In genomic region chr4:73765296-73765695, GRCh38 we compare ENCODE assay signal across 24 cellular contexts. TPM values are rescaled to one million over a fixed set of nuclear protein-coding genes. Genes with fewer than 3 reads are reported as not detected.
A peak's percentile ranks its signal among the peaks of the same experiment; 100 is the strongest.
DNase-seq lines count a peak whose midpoint lies in the region; ATAC-seq and TF ChIP-seq lines count a peak whose summit lies in the region.
"Had no signal": no experiment of that assay in that cellular context is flagged by ENCODE, and none has a peak within 500 bp of the region (broad histone marks: within the 10 kb centered on the region; RNA-seq: fewer than 3 reads in every experiment).

No MANE protein-coding gene starts in this region.

- no peaks in the 10 kb centered on the region for H3K9me3 ChIP-seq in mammary epithelial cell (replicated peaks; ENCODE audit: insufficient read depth, low read length)
- no peaks in the 10 kb centered on the region for H3K9me3 ChIP-seq in naive thymus-derived CD4-positive, alpha-beta T cell (ENCODE audit: control insufficient read depth in 2 of 3, low read length in 3 of 3)
- H3K9me3 ChIP-seq: A549, BE2C, BLaER1 had no signal

- H3K27me3 Mint-ChIP-seq in MCF 10A (ENCODE audit: insufficient read depth, unreplicated experiment) (no peaks in the 10 kb centered on the region), endothelial cell (ENCODE audit: unreplicated experiment) (peaks cover 4% of the 10 kb centered on the region)
- H3K27me3 Mint-ChIP-seq in naive thymus-derived CD4-positive, alpha-beta T cell = peaks cover 0 to 4% (median 0%) of the 10 kb centered on the region in 5 donors
- H3K27me3 Mint-ChIP-seq: CD4-positive, alpha-beta memory T cell; CD4-positive, CD25-positive, alpha-beta regulatory T cell; CD8-positive, alpha-beta memory T cell had no signal

- CTCF ChIA-PET in mammary epithelial cell (lab: Charles Lee; ENCODE audit: low non-redundant PET) (no interaction called here), MCF 10A (lab: Yijun Ruan, JAX) (no interaction called here)
- CTCF ChIA-PET in naive thymus-derived CD4-positive, alpha-beta T cell (lab: Charles Lee) = no interaction called here

- 100% methylated on average over 1 of the region's 2 CpGs for WGBS in mammary epithelial cell (ENCODE audit: low coverage, missing lambda C conversion rate)

- no peak overlapping the region for H3K27ac ChIP-seq in mammary epithelial cell (ENCODE audit: insufficient read depth, low read depth, low read length)
- peak overlapping the region; percentile 14 for H3K27ac ChIP-seq in epithelial cell of prostate
- no peak overlapping the region for H3K27ac ChIP-seq in naive thymus-derived CD4-positive, alpha-beta T cell (ENCODE audit: low read depth, low read length)
- H3K27ac ChIP-seq: 22Rv1, A549, BLaER1 had no signal

- H3K79me2 ChIP-seq in mammary epithelial cell (ENCODE audit: insufficient read depth, low read length) = no peaks in the 10 kb centered on the region

- no peaks in the 10 kb centered on the region for H3K36me3 ChIP-seq in mammary epithelial cell (ENCODE audit: insufficient read depth, low read length)
- H3K36me3 ChIP-seq in naive thymus-derived CD4-positive, alpha-beta T cell (ENCODE audit: control insufficient read depth in 2 of 3, insufficient read depth in 3 of 3, low read length in 3 of 3) = no peaks in the 10 kb centered on the region
- H3K36me3 ChIP-seq: BE2C, BLaER1 had no signal

- no peak overlapping the region for H3K4me2 ChIP-seq in mammary epithelial cell (ENCODE audit: insufficient read depth, low read depth, low read length)
- H3K4me2 ChIP-seq: A549, BLaER1 had no signal

- no peak for ATAC-seq in naive thymus-derived CD4-positive, alpha-beta T cell
- ATAC-seq: A549, GM12878 had no signal

- no peak overlapping the region for H2AFZ ChIP-seq in mammary epithelial cell (ENCODE audit: low read depth, low read length)

- H4K20me1 ChIP-seq in mammary epithelial cell (ENCODE audit: insufficient read depth, low read length) = no peaks in the 10 kb centered on the region
- H4K20me1 ChIP-seq: BLaER1 had no signal

- H3K4me1 Mint-ChIP-seq in MCF 10A (ENCODE audit: insufficient read depth, unreplicated experiment) (no peaks in the 10 kb centered on the region), endothelial cell (ENCODE audit: unreplicated experiment) (peaks cover 18% of the 10 kb centered on the region)
- H3K4me1 Mint-ChIP-seq in naive thymus-derived CD4-positive, alpha-beta T cell = no peaks in the 10 kb centered on the region
- H3K4me1 Mint-ChIP-seq: CD4-positive, alpha-beta memory T cell; CD4-positive, CD25-positive, alpha-beta regulatory T cell; CD8-positive, alpha-beta memory T cell had no signal

- H3K4me1 ChIP-seq in mammary epithelial cell (ENCODE audit: insufficient read depth, low read length) = peaks cover 6% of the 10 kb centered on the region
- no peaks in the 10 kb centered on the region for H3K4me1 ChIP-seq in naive thymus-derived CD4-positive, alpha-beta T cell (ENCODE audit: control insufficient read depth in 2 of 2, insufficient read depth in 2 of 2, low read length in 2 of 2)
- H3K4me1 ChIP-seq: A549, BE2C, BLaER1 had no signal

- no peak overlapping the region for H3K4me3 Mint-ChIP-seq in MCF 10A (ENCODE audit: unreplicated experiment)
- H3K4me3 Mint-ChIP-seq in endothelial cell (ENCODE audit: unreplicated experiment) = no peak overlapping the region
- no peak overlapping the region for H3K4me3 Mint-ChIP-seq in naive thymus-derived CD4-positive, alpha-beta T cell
- H3K4me3 Mint-ChIP-seq: CD14-positive monocyte; CD4-positive, alpha-beta memory T cell; CD4-positive, CD25-positive, alpha-beta regulatory T cell; CD8-positive, alpha-beta memory T cell had no signal

- DNase-seq in mammary epithelial cell (peak; percentile 53), MCF 10A (ENCODE audit: unreplicated experiment) (no peak), epithelial cell of prostate (ENCODE audit: low read depth, low spot score) (peak; percentile 51), endothelial cell (ENCODE audit: low spot score) (no peak)
- DNase-seq in naive thymus-derived CD4-positive, alpha-beta T cell = no peak
- DNase-seq: BE2C; C1 segment of cervical spinal cord; CD4-positive, alpha-beta memory T cell; CD4-positive, CD25-positive, alpha-beta regulatory T cell; CD8-positive, alpha-beta memory T cell; COR-L47; DMS 273 treated with DMSO at 0.1 percent for 48 hours; DMS153; DMS53; DMS79; DND-41; EL; GDM1 had no signal

- dilution Hi-C loops in mammary epithelial cell (cut with HindIII; ENCODE audit: low sequenced_read_pairs) = no loop called here

- no peak overlapping the region for H3K9ac ChIP-seq in mammary epithelial cell (ENCODE audit: insufficient read depth, low read length)
- H3K9ac ChIP-seq: BLaER1 had no signal

- no peaks in the 10 kb centered on the region for H3K9me3 Mint-ChIP-seq in MCF 10A (ENCODE audit: unreplicated experiment)
- H3K9me3 Mint-ChIP-seq in endothelial cell (ENCODE audit: unreplicated experiment) = no peaks in the 10 kb centered on the region
- peaks cover 0 to 11% (median 0%) of the 10 kb centered on the region in 11 donors for H3K9me3 Mint-ChIP-seq in naive thymus-derived CD4-positive, alpha-beta T cell

- POLR2A ChIA-PET in MCF 10A (lab: Yijun Ruan, JAX) = interaction anchor here (0.6 kb wide), 1 partner anchor 199 kb away, joined by 3 read pairs; no protein-coding TSS in a partner anchor
- POLR2A ChIA-PET in naive thymus-derived CD4-positive, alpha-beta T cell (lab: Charles Lee) = no interaction called here

- H3K27ac Mint-ChIP-seq in MCF 10A (ENCODE audit: low read depth, unreplicated experiment) (no peak overlapping the region), endothelial cell (ENCODE audit: unreplicated experiment) (no peak overlapping the region)
- no peak overlapping the region for H3K27ac Mint-ChIP-seq in naive thymus-derived CD4-positive, alpha-beta T cell
- H3K27ac Mint-ChIP-seq: CD14-positive monocyte; CD4-positive, alpha-beta memory T cell; CD4-positive, CD25-positive, alpha-beta regulatory T cell; CD8-positive, alpha-beta memory T cell had no signal

- H3K36me3 Mint-ChIP-seq in MCF 10A (ENCODE audit: insufficient read depth, unreplicated experiment) (peaks cover 8% of the 10 kb centered on the region), endothelial cell (ENCODE audit: low read depth, unreplicated experiment) (no peaks in the 10 kb centered on the region)
- no peaks in the 10 kb centered on the region for H3K36me3 Mint-ChIP-seq in naive thymus-derived CD4-positive, alpha-beta T cell
- H3K36me3 Mint-ChIP-seq: CD14-positive monocyte; CD4-positive, alpha-beta memory T cell; CD4-positive, CD25-positive, alpha-beta regulatory T cell; CD8-positive, alpha-beta memory T cell had no signal

- no peaks in the 10 kb centered on the region for H3K27me3 ChIP-seq in mammary epithelial cell (ENCODE audit: insufficient read depth, low read length)
- no peaks in the 10 kb centered on the region for H3K27me3 ChIP-seq in naive thymus-derived CD4-positive, alpha-beta T cell (ENCODE audit: control insufficient read depth in 2 of 2, insufficient read depth in 2 of 2, low read length in 2 of 2)
- H3K27me3 ChIP-seq: BE2C, BLaER1 had no signal

- no peak overlapping the region for H3K4me3 ChIP-seq in mammary epithelial cell (replicated peaks in 1 of 3; ENCODE audit: insufficient read depth in 1 of 3, low read depth in 2 of 3, low read length in 3 of 3)
- H3K4me3 ChIP-seq in naive thymus-derived CD4-positive, alpha-beta T cell (ENCODE audit: low read length) = no peak overlapping the region
- H3K4me3 ChIP-seq: A549, BLaER1, GM12878 had no signal

- in situ Hi-C loops in mammary epithelial cell (cut with MboI; ENCODE audit: low sequenced_read_pairs in 2 of 2) = no loop called here

- TF ChIP-seq CTCF in mammary epithelial cell (conservative IDR thresholded peaks at IDR 0.05 in 1 of 2, IDR thresholded peaks at IDR 0.05 in 1 of 2; ENCODE audit: extremely low read depth in 1 of 2, insufficient read depth in 1 of 2, low read depth in 1 of 2, low read length in 2 of 2) = no peak
- no peak for TF ChIP-seq CTCF in MCF 10A (IDR thresholded peaks at IDR 0.05; ENCODE audit: unreplicated experiment)
- no peak for TF ChIP-seq CTCF in endothelial cell (IDR thresholded peaks at IDR 0.05; ENCODE audit: unreplicated experiment)

- intact Hi-C loops in mammary epithelial cell (cut with micrococcal nuclease) = no loop called here
- intact Hi-C loops in MCF 10A (cut with micrococcal nuclease) = no loop called here
- intact Hi-C loops in naive thymus-derived CD4-positive, alpha-beta T cell (cut with micrococcal nuclease) = no loop called here

- BruUV-seq in mammary epithelial cell (replicated peaks; lab: Mats Ljungman, UMichigan) = no TSS peak
- no TSS peak for BruUV-seq in MCF 10A (replicated peaks; lab: Mats Ljungman, UMichigan)

RNA-seq across cellular contexts. Expression of gene CXCL8, which starts 24.9 kb away (rescaled TPM):
- total RNA-seq in mammary epithelial cell (10 to 100 TPM in 1 of 2 donors, 1 to 10 TPM in 1; 1.0 to 14.0 TPM), MCF 10A (2022) (17.0 and 36.2 TPM in 2 replicates), endothelial cell (ENCODE audit: unreplicated experiment) (not detected)
- 5.3 TPM for polyA plus RNA-seq in mammary epithelial cell
- 12.8 TPM for polyA minus RNA-seq in mammary epithelial cell
- total RNA-seq in naive thymus-derived CD4-positive, alpha-beta T cell = 100 to 1,000 TPM in 2 of 5 experiments, 1 to 10 TPM in 3; 1.8 to 501 (median 4.4) TPM
- under 1 TPM in 1 of 2 donors, not detected in 1; 0.20 TPM for polyA plus RNA-seq in naive thymus-derived CD4-positive, alpha-beta T cell
- total RNA-seq: G401 had no signal
- polyA plus RNA-seq: CD8-positive, alpha-beta memory T cell had no signal

Comparison
In these comparisons a context has a peak if more than half of its experiments do, and no peak if none do; other contexts are left out.
1. DNase-seq: peak in mammary epithelial cell (single experiment) and epithelial cell of prostate (single experiment); none in MCF 10A (single experiment), endothelial cell (single experiment) and naive thymus-derived CD4-positive, alpha-beta T cell (0 of 9).